In the genomic region with DNA sequence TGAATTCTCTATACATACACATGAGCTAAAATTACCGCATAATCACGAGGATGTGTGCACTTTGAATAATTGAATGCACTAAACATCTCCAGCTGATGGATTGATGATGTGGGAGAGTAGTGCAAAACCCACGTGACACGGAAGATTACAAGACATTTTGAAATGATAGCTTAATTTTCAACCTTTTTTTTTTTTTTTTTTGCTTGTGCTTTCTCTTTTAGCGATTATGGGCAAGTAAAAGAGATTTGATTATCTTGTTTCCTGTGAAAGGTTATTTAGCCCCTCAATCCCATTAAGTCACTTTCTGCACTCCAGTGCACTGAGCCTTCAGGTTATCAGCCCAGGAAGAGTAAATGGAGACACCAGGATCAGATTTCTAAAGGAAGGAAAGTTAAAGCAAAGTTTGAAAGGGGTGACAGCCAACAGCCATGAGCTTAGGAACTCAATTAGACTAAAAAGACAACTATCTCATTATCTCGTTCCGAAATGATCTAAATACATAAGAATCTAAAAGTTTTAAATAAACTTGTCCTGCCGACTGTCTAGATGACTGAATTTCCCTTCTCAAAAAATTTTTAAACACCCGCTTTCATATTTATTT, we compare ENCODE assay signal across 16 cellular contexts.
DNase-seq lines count a peak whose midpoint lies in the region; ATAC-seq and TF ChIP-seq lines count a peak whose summit lies in the region.
"Had no signal": no experiment of that assay in that cellular context is flagged by ENCODE, and none has a peak within 500 bp of the region (broad histone marks: within the 10 kb centered on the region; RNA-seq: fewer than 3 reads in every experiment).

No MANE protein-coding gene starts in this region.

- H3K27ac Mint-ChIP-seq in osteocyte (ENCODE audit: unreplicated experiment), result no peak overlapping the region
- H3K27ac Mint-ChIP-seq in MCF 10A (ENCODE audit: low read depth, unreplicated experiment), result no peak overlapping the region
- H3K27ac Mint-ChIP-seq: activated B cell treated with CpG ODN at 0.5 μM for 24 hours; stimulated activated naive CD8-positive, alpha-beta T cell treated with anti-CD3 and anti-CD28 coated beads, Interleukin-15, amount 100 ng/mL, for 72 hours had no signal

- H3K4me1 Mint-ChIP-seq in osteocyte (ENCODE audit: unreplicated experiment) (peaks cover 20% of the 10 kb centered on the region), MCF 10A (ENCODE audit: insufficient read depth, unreplicated experiment) (peaks cover 12% of the 10 kb centered on the region)
- H3K4me1 Mint-ChIP-seq: activated B cell treated with CpG ODN at 0.5 μM for 24 hours; central memory CD8-positive, alpha-beta T cell; stimulated activated naive CD8-positive, alpha-beta T cell treated with anti-CD3 and anti-CD28 coated beads, Interleukin-15, amount 100 ng/mL, for 72 hours had no signal

- BruUV-seq in MCF 10A (replicated peaks; lab: Mats Ljungman, UMichigan), result no TSS peak

- POLR2A ChIA-PET in MCF 10A (lab: Yijun Ruan, JAX), result no interaction called here

- ATAC-seq in HG03045 (IDR thresholded peaks at IDR 0.05; ENCODE audit: unreplicated experiment), result no peak
- ATAC-seq: GM12878; HepG2; stimulated activated naive CD8-positive, alpha-beta T cell treated with anti-CD3 and anti-CD28 coated beads, Interleukin-15, amount 100 ng/mL, for 72 hours had no signal

- H3K36me3 Mint-ChIP-seq in osteocyte (ENCODE audit: unreplicated experiment) (no peaks in the 10 kb centered on the region), MCF 10A (ENCODE audit: insufficient read depth, unreplicated experiment) (no peaks in the 10 kb centered on the region)

- H3K9me3 Mint-ChIP-seq in osteocyte (ENCODE audit: unreplicated experiment), result no peaks in the 10 kb centered on the region
- H3K9me3 Mint-ChIP-seq in MCF 10A (ENCODE audit: unreplicated experiment), result no peaks in the 10 kb centered on the region
- H3K9me3 Mint-ChIP-seq: activated B cell treated with CpG ODN at 0.5 μM for 24 hours; central memory CD8-positive, alpha-beta T cell; stimulated activated naive CD8-positive, alpha-beta T cell treated with anti-CD3 and anti-CD28 coated beads, Interleukin-15, amount 100 ng/mL, for 72 hours had no signal

- TF ChIP-seq POLR2A in esophagus squamous epithelium (IDR thresholded peaks at IDR 0.05), result no peak

- no peaks in the 10 kb centered on the region for H3K27me3 Mint-ChIP-seq in osteocyte (ENCODE audit: unreplicated experiment)
- peaks cover under 1% of the 10 kb centered on the region for H3K27me3 Mint-ChIP-seq in MCF 10A (ENCODE audit: insufficient read depth, unreplicated experiment)

- no peaks in the 10 kb centered on the region for H3K9me3 ChIP-seq in esophagus squamous epithelium

- no peaks in the 10 kb centered on the region for H3K36me3 ChIP-seq in esophagus squamous epithelium

- H3K4me3 Mint-ChIP-seq in osteocyte (ENCODE audit: unreplicated experiment), result peak overlapping the region; percentile 71
- H3K4me3 Mint-ChIP-seq in MCF 10A (ENCODE audit: unreplicated experiment), result no peak overlapping the region
- H3K4me3 Mint-ChIP-seq: activated B cell treated with CpG ODN at 0.5 μM for 24 hours; central memory CD8-positive, alpha-beta T cell; stimulated activated naive CD8-positive, alpha-beta T cell treated with anti-CD3 and anti-CD28 coated beads, Interleukin-15, amount 100 ng/mL, for 72 hours had no signal

- intact Hi-C loops in esophagus squamous epithelium (cut with DNase I) (no loop called here), MCF 10A (cut with micrococcal nuclease) (no loop called here)

- peaks cover 0 to 34% (median under 1%) of the 10 kb centered on the region in 3 donors for H3K4me1 ChIP-seq in esophagus squamous epithelium

- H3K27me3 ChIP-seq in esophagus squamous epithelium, result peaks cover 0 to 21% (median 0%) of the 10 kb centered on the region in 4 donors

- CTCF ChIA-PET in MCF 10A (lab: Yijun Ruan, JAX), result interaction anchor here (0.6 to 2.8 kb wide), 3 partner anchors 28 to 291 kb away, joined by 3 to 20 read pairs (median 5); no protein-coding TSS in a partner anchor

- 33 to 37% methylated on average over 9 of the region's 9 CpGs for WGBS in esophagus squamous epithelium, 2 donors

- peak overlapping the region in 3 of 4 donors; percentile 1 to 44 (median 17) for H3K4me3 ChIP-seq in esophagus squamous epithelium
- H3K4me3 ChIP-seq: GM12878 had no signal

- TF ChIP-seq CTCF in esophagus squamous epithelium (IDR thresholded peaks at IDR 0.05) (no peak), osteocyte (IDR thresholded peaks at IDR 0.05) (no peak), MCF 10A (IDR thresholded peaks at IDR 0.05; ENCODE audit: unreplicated experiment) (no peak)

- H3K27ac ChIP-seq in esophagus squamous epithelium, result no peak overlapping the region
- H3K27ac ChIP-seq: RWPE1 had no signal

- DNase-seq in EL (peak; percentile 8), NCI-H82 (lab: John Stamatoyannopoulos, UW) (peak; percentile 81), esophagus squamous epithelium (lab: John Stamatoyannopoulos, UW) (no peak), osteocyte (ENCODE audit: extremely low spot score, unreplicated experiment) (no peak), NCI-H526 treated with DMSO at 0.1 percent for 48 hours (lab: John Stamatoyannopoulos, UW) (no peak), H4 (ENCODE audit: low spot score) (no peak), MCF 10A (ENCODE audit: unreplicated experiment) (no peak)
- DNase-seq: activated B cell treated with CpG ODN at 0.5 μM for 24 hours; COR-L47; NCI-H1930; stimulated activated naive CD8-positive, alpha-beta T cell treated with anti-CD3 and anti-CD28 coated beads, Interleukin-15, amount 100 ng/mL, for 72 hours had no signal

Comparison
In these comparisons a context has a peak if more than half of its experiments do, and no peak if none do; other contexts are left out.
1. DNase-seq: peak in EL (single experiment) and NCI-H82 (single experiment); none in esophagus squamous epithelium (single experiment), osteocyte (single experiment), NCI-H526 treated with DMSO at 0.1 percent for 48 hours (single experiment), H4 (single experiment) and MCF 10A (single experiment).